Comparison of ENCODE assay signal across 23 cellular contexts in genomic region chr7:140534743-140535142, GRCh38. TPM values are rescaled to one million over a fixed set of nuclear protein-coding genes. Genes with fewer than 3 reads are reported as not detected.
DNase-seq lines count a peak whose midpoint lies in the region; ATAC-seq, FAIRE-seq and TF ChIP-seq lines count a peak whose summit lies in the region.
"Had no signal": no experiment of that assay in that cellular context is flagged by ENCODE, and none has a peak within 500 bp of the region (broad histone marks: within the 10 kb centered on the region; RNA-seq: fewer than 3 reads in every experiment).

No MANE protein-coding gene starts in this region.

- no TSS peak for BruUV-seq in OCI-LY7 (replicated peaks; lab: Mats Ljungman, UMichigan)

- H3F3A ChIP-seq in SK-N-SH (replicated peaks; ENCODE audit: insufficient read depth) = no peaks in the 10 kb centered on the region

- no peak overlapping the region for H3K4me3 ChIP-seq in SK-N-SH (ENCODE audit: low read depth in 2 of 2, low read length in 1 of 2)
- H3K4me3 ChIP-seq in heart left ventricle = no peak overlapping the region
- no peak overlapping the region for H3K4me3 ChIP-seq in uterus
- no peak overlapping the region for H3K4me3 ChIP-seq in OCI-LY7 (ENCODE audit: low read depth, low read length, poor library complexity, severe bottlenecking)
- H3K4me3 ChIP-seq: prostate gland had no signal

- H2AFZ ChIP-seq in SK-N-SH (ENCODE audit: low read depth) = no peak overlapping the region
- H2AFZ ChIP-seq in OCI-LY7 (ENCODE audit: low read length) = no peak overlapping the region

- FAIRE-seq in HTR-8/SVneo (lab: Jason Lieb, UNC) = no peak
- FAIRE-seq: small intestine had no signal

- peaks cover 40% of the 10 kb centered on the region for H3K4me1 Mint-ChIP-seq in nephron progenitor cell
- no peaks in the 10 kb centered on the region for H3K4me1 Mint-ChIP-seq in effector memory CD8-positive, alpha-beta T cell (ENCODE audit: low read depth in 2 of 2)
- H3K4me1 Mint-ChIP-seq: activated naive CD8-positive, alpha-beta T cell treated with anti-CD3 and anti-CD28 coated beads, Interleukin-2, amount 10 ng/mL, durations not matched to agents 7 days and 5 days had no signal

- no peak for TF ChIP-seq CTCF in SK-N-SH (IDR thresholded peaks at IDR 0.05)
- no peak for TF ChIP-seq CTCF in heart left ventricle (IDR thresholded peaks at IDR 0.05)
- TF ChIP-seq CTCF in nephron progenitor cell (IDR thresholded peaks at IDR 0.05) = no peak
- no peak for TF ChIP-seq CTCF in uterus (IDR thresholded peaks at IDR 0.05)
- no peak for TF ChIP-seq CTCF in OCI-LY7 (conservative IDR thresholded peaks at IDR 0.05; ENCODE audit: low read length)

- WGBS in SK-N-SH (ENCODE audit: low lambda C conversion rate) = 60% methylated on average over 3 of the region's 3 CpGs
- 67 to 78% (median 73%) methylated on average over 3 of the region's 3 CpGs for WGBS in heart left ventricle, 4 donors

- no peak for TF ChIP-seq EP300 in SK-N-SH (IDR thresholded peaks at IDR 0.05; ENCODE audit: borderline replicate concordance in 1 of 2, low read depth in 1 of 2, low read length in 1 of 2)

- no peak overlapping the region for H3K9ac ChIP-seq in SK-N-SH

- H4K20me1 ChIP-seq in SK-N-SH (ENCODE audit: insufficient read depth) (no peaks in the 10 kb centered on the region), OCI-LY7 (ENCODE audit: insufficient read depth, low read length) (no peaks in the 10 kb centered on the region)

- CTCF ChIA-PET in SK-N-SH (lab: Yijun Ruan, JAX) = interaction anchor here (1.5 to 5.7 kb wide), 3 partner anchors 17 to 480 kb away, joined by 3 to 39 read pairs (median 31); partner anchors contain the start of gene MRPS33
- CTCF ChIA-PET in OCI-LY7 (lab: Charles Lee; ENCODE audit: unreplicated experiment) = no interaction called here

- no peak overlapping the region for H3K4me3 Mint-ChIP-seq in nephron progenitor cell
- H3K4me3 Mint-ChIP-seq in effector memory CD8-positive, alpha-beta T cell = no peak overlapping the region
- H3K4me3 Mint-ChIP-seq: activated naive CD8-positive, alpha-beta T cell treated with anti-CD3 and anti-CD28 coated beads, Interleukin-2, amount 10 ng/mL, durations not matched to agents 7 days and 5 days; HFFc6; WTC11 had no signal

- TF ChIP-seq RAD21 in SK-N-SH (IDR thresholded peaks at IDR 0.05; ENCODE audit: low read length) = no peak

- intact Hi-C loops in heart left ventricle (cut with DNase I) (no loop called here), uterus (cut with DNase I; ENCODE audit: low total_unique reads) (no loop called here), OCI-LY7 (cut with micrococcal nuclease; ENCODE audit: unreplicated experiment) (no loop called here)

- H3K4me2 ChIP-seq in SK-N-SH (no peak overlapping the region), OCI-LY7 (ENCODE audit: low read length) (no peak overlapping the region)

- H3K36me3 Mint-ChIP-seq in nephron progenitor cell (ENCODE audit: low read depth) = peaks cover 69% of the 10 kb centered on the region
- H3K36me3 Mint-ChIP-seq in effector memory CD8-positive, alpha-beta T cell (ENCODE audit: insufficient read depth) = peaks cover 3% of the 10 kb centered on the region
- H3K36me3 Mint-ChIP-seq: activated naive CD8-positive, alpha-beta T cell treated with anti-CD3 and anti-CD28 coated beads, Interleukin-2, amount 10 ng/mL, durations not matched to agents 7 days and 5 days; WTC11 had no signal

- H3K27me3 Mint-ChIP-seq in nephron progenitor cell (ENCODE audit: low read depth, poor library complexity) = no peaks in the 10 kb centered on the region
- peaks cover 32 to 49% of the 10 kb centered on the region in 2 donors for H3K27me3 Mint-ChIP-seq in effector memory CD8-positive, alpha-beta T cell

- H3K36me3 ChIP-seq in SK-N-SH (replicated peaks in 1 of 2; ENCODE audit: control insufficient read depth in 1 of 2, insufficient read depth in 2 of 2, low read length in 1 of 2) (no peaks in the 10 kb centered on the region), heart left ventricle (peaks cover 0 to 48% (median 3%) of the 10 kb centered on the region in 9 donors), uterus (no peaks in the 10 kb centered on the region), OCI-LY7 (ENCODE audit: insufficient read depth, low read length) (no peaks in the 10 kb centered on the region)
- H3K36me3 ChIP-seq: prostate gland had no signal

- H3K27ac ChIP-seq in SK-N-SH (ENCODE audit: low read depth in 2 of 2, low read length in 1 of 2) = no peak overlapping the region
- peak overlapping the region in 1 of 12 donors; percentile 17 for H3K27ac ChIP-seq in heart left ventricle
- H3K27ac ChIP-seq in uterus = peak overlapping the region; percentile 3 to 12
- H3K27ac ChIP-seq in OCI-LY7 (ENCODE audit: low read depth, low read length, poor library complexity, severe bottlenecking) = no peak overlapping the region
- H3K27ac ChIP-seq: 22Rv1, HL-60, prostate gland had no signal

- H3K4me1 ChIP-seq in SK-N-SH (ENCODE audit: control insufficient read depth in 1 of 2, insufficient read depth in 2 of 2, low read depth in 1 of 2, low read length in 1 of 2) (no peaks in the 10 kb centered on the region), heart left ventricle (peaks cover 0 to 18% (median 0%) of the 10 kb centered on the region in 12 donors), uterus (peaks cover 0 to 13% of the 10 kb centered on the region in 2 donors), OCI-LY7 (ENCODE audit: insufficient read depth, low read length, poor library complexity, severe bottlenecking) (no peaks in the 10 kb centered on the region)
- H3K4me1 ChIP-seq: prostate gland had no signal

- peaks cover 4% of the 10 kb centered on the region for H3K9me3 Mint-ChIP-seq in nephron progenitor cell
- H3K9me3 Mint-ChIP-seq in effector memory CD8-positive, alpha-beta T cell = no peaks in the 10 kb centered on the region
- H3K9me3 Mint-ChIP-seq: activated naive CD8-positive, alpha-beta T cell treated with anti-CD3 and anti-CD28 coated beads, Interleukin-2, amount 10 ng/mL, durations not matched to agents 7 days and 5 days; HFFc6; WTC11 had no signal

- H3K27me3 ChIP-seq in SK-N-SH (ENCODE audit: insufficient read depth) = no peaks in the 10 kb centered on the region
- no peaks in the 10 kb centered on the region for H3K27me3 ChIP-seq in heart left ventricle
- no peaks in the 10 kb centered on the region for H3K27me3 ChIP-seq in uterus

- no peaks in the 10 kb centered on the region for H3K9me3 ChIP-seq in SK-N-SH
- no peaks in the 10 kb centered on the region for H3K9me3 ChIP-seq in heart left ventricle
- no peaks in the 10 kb centered on the region for H3K9me3 ChIP-seq in uterus
- H3K9me3 ChIP-seq in OCI-LY7 (ENCODE audit: low read length) = no peaks in the 10 kb centered on the region
- H3K9me3 ChIP-seq: prostate gland had no signal

- H3K9me2 ChIP-seq in SK-N-SH (no peaks in the 10 kb centered on the region), OCI-LY7 (ENCODE audit: insufficient read depth, low read length) (no peaks in the 10 kb centered on the region)

- no peaks in the 10 kb centered on the region for H3K79me2 ChIP-seq in SK-N-SH (ENCODE audit: insufficient read depth)
- no peaks in the 10 kb centered on the region for H3K79me2 ChIP-seq in OCI-LY7 (ENCODE audit: insufficient read depth, low read depth, low read length)

- DNase-seq in SK-N-SH (no peak), heart left ventricle (peak in 2 of 5 donors; percentile 50 to 66), nephron progenitor cell (no peak), uterus (peak in 1 of 2 donors; percentile 47), OCI-LY7 (ENCODE audit: low spot score) (no peak), HTR-8/SVneo (ENCODE audit: insufficient read length, low spot score) (no peak)
- no peak for DNase-seq in effector memory CD8-positive, alpha-beta T cell
- DNase-seq: activated CD4-positive, alpha-beta T cell treated with anti-CD3 and anti-CD28 coated beads, Interleukin-2, amount 50 U/mL, for 48 hours; activated effector memory CD4-positive, alpha-beta T cell treated with Interleukin-2 at 50 U/mL for 16 hours; activated naive CD8-positive, alpha-beta T cell treated with anti-CD3 and anti-CD28 coated beads, Interleukin-2, amount 10 ng/mL, durations not matched to agents 7 days and 5 days; effector CD8-positive, alpha-beta T cell; HFFc6; NCI-H1105; NCI-H2081; NCI-H446 treated with DMSO at 0.1 percent for 48 hours; small intestine; stimulated activated naive CD4-positive, alpha-beta T cell; T-helper 9 cell had no signal

- ATAC-seq in SK-N-SH treated with all-trans-retinoic acid at 6 μM for 48 hours (peak; percentile 48; the same call in 1 of the 3 replicates), heart left ventricle (peak; percentile 27 to 73 (median 46))
- no peak for ATAC-seq in effector memory CD8-positive, alpha-beta T cell (replicated peaks)
- ATAC-seq: WTC11 had no signal

- TF ChIP-seq POLR2A in heart left ventricle (IDR thresholded peaks at IDR 0.05) = no peak
- no peak for TF ChIP-seq POLR2A in uterus (IDR thresholded peaks at IDR 0.05)

- POLR2A ChIA-PET in SK-N-SH (lab: Yijun Ruan, JAX) = no interaction called here
- POLR2A ChIA-PET in OCI-LY7 (lab: Charles Lee) = interaction anchor here (0.5 kb wide), 1 partner anchor 948 kb away, joined by 3 read pairs; no protein-coding TSS in a partner anchor

- H3K27ac Mint-ChIP-seq in nephron progenitor cell = peak overlapping the region; percentile 65
- no peak overlapping the region for H3K27ac Mint-ChIP-seq in effector memory CD8-positive, alpha-beta T cell
- H3K27ac Mint-ChIP-seq: activated naive CD8-positive, alpha-beta T cell treated with anti-CD3 and anti-CD28 coated beads, Interleukin-2, amount 10 ng/mL, durations not matched to agents 7 days and 5 days; HFFc6; WTC11 had no signal

TF ChIP-seq in SK-N-SH treated with all-trans-retinoic acid at 6 μM for 48 hours, 23 proteins besides CTCF, POLR2A, EP300 and RAD21 (continues in another document):
- no peak for TF ChIP-seq ZNF565 (CRISPR knock-in tag; conservative IDR thresholded peaks at IDR 0.05; ENCODE audit: low read depth)

TF ChIP-seq in SK-N-SH, 30 proteins besides CTCF, POLR2A, EP300 and RAD21 (continues in another document):
- no peak for TF ChIP-seq SMC3 (IDR thresholded peaks at IDR 0.05; ENCODE audit: low read depth, low read length)
- no peak for TF ChIP-seq TEAD4 (IDR thresholded peaks at IDR 0.05; ENCODE audit: borderline replicate concordance, insufficient read depth)
- no peak for TF ChIP-seq EZH2phosphoT487 (IDR thresholded peaks at IDR 0.05; ENCODE audit: borderline replicate concordance, low read depth)

RNA-seq across cellular contexts. Expression of gene MKRN1, which starts 55.4 kb away (rescaled TPM):
- polyA plus RNA-seq in SK-N-SH (2012; rRNA removed) (53.5 and 61.4 TPM in 2 replicates), heart left ventricle (10 to 100 TPM; 45.2 to 53.3 TPM)
- polyA plus RNA-seq in SK-N-SH (2012; cell fraction: cytosol; rRNA removed) = 59.4 and 62.2 TPM in 2 replicates
- polyA plus RNA-seq in SK-N-SH (2012; cell fraction: nucleus; rRNA removed) = 46.5 and 61.8 TPM in 2 replicates
- total RNA-seq in heart left ventricle (100 to 1,000 TPM in 5 of 9 donors, 10 to 100 TPM in 4; 52.3 to 109 (median 100) TPM), uterus (10 to 100 TPM; 11.0 to 81.6 (median 54.4) TPM), OCI-LY7 (2022) (48.0 and 54.9 TPM in 2 replicates)
- 26.4 and 47.5 TPM in 2 replicates for total RNA-seq in OCI-LY7 (2014; rRNA removed; shearing (Covaris generic))

Comparison
In these comparisons a context has a peak if more than half of its experiments do, and no peak if none do; other contexts are left out.
1. H3K27ac ChIP-seq: peak in uterus (2 of 2); none in SK-N-SH (0 of 2) and OCI-LY7 (single experiment).